In genomic region chr1:93640656-93641440, GRCh38 we compare ENCODE assay signal across 15 cellular contexts.
"Had no signal": no experiment of that assay in that cellular context is flagged by ENCODE, and none has a peak within 500 bp of the region (broad histone marks: within the 10 kb centered on the region; RNA-seq: fewer than 3 reads in every experiment).

No MANE protein-coding gene starts in this region.

- H3K36me3 ChIP-seq: pancreas, tibial artery had no signal

- ATAC-seq: activated CD4-positive, CD25-positive, alpha-beta regulatory T cell treated with anti-CD3 and anti-CD28 coated beads, Interleukin-2, amount 50 U/mL, for 24 hours; gastrocnemius medialis; heart left ventricle; left ventricle myocardium superior; mucosa of descending colon; pancreas; stimulated activated naive B cell treated with anti-CD40 and anti-IgM and Interleukin-4, amounts not matched to agents 10 μg/mL and 1 μg/mL and 100 μg/mL, for 72 hours had no signal

- H3K4me3 ChIP-seq: adrenal gland, gastrocnemius medialis, heart left ventricle, mucosa of descending colon, pancreas, tibial artery had no signal

- H3K27me3 Mint-ChIP-seq: activated naive CD4-positive, alpha-beta T cell treated with anti-CD3 and anti-CD28 coated beads, Interleukin-2, amount 50 U/mL, for 24 hours; memory B cell; naive B cell; stimulated activated naive B cell treated with anti-CD40 and anti-IgM and Interleukin-4, amounts not matched to agents 10 μg/mL and 1 μg/mL and 100 μg/mL, for 72 hours had no signal

- H3K27me3 ChIP-seq: adrenal gland, gastrocnemius medialis, heart left ventricle, pancreas, tibial artery had no signal

- H3K9me3 Mint-ChIP-seq: activated naive CD4-positive, alpha-beta T cell treated with anti-CD3 and anti-CD28 coated beads, Interleukin-2, amount 50 U/mL, for 24 hours; memory B cell; naive B cell; stimulated activated naive B cell treated with anti-CD40 and anti-IgM and Interleukin-4, amounts not matched to agents 10 μg/mL and 1 μg/mL and 100 μg/mL, for 72 hours had no signal

- H3K9me3 ChIP-seq: adrenal gland, gastrocnemius medialis, heart left ventricle, mucosa of descending colon, pancreas, tibial artery had no signal

- H3K27ac ChIP-seq: adrenal gland, gastrocnemius medialis, heart left ventricle, pancreas had no signal

- H3K4me1 ChIP-seq: pancreas had no signal

- H3K27ac Mint-ChIP-seq: activated naive CD4-positive, alpha-beta T cell treated with anti-CD3 and anti-CD28 coated beads, Interleukin-2, amount 50 U/mL, for 24 hours; memory B cell; stimulated activated naive B cell treated with anti-CD40 and anti-IgM and Interleukin-4, amounts not matched to agents 10 μg/mL and 1 μg/mL and 100 μg/mL, for 72 hours had no signal

- H3K36me3 Mint-ChIP-seq: activated naive CD4-positive, alpha-beta T cell treated with anti-CD3 and anti-CD28 coated beads, Interleukin-2, amount 50 U/mL, for 24 hours had no signal

- H3K4me3 Mint-ChIP-seq: activated naive CD4-positive, alpha-beta T cell treated with anti-CD3 and anti-CD28 coated beads, Interleukin-2, amount 50 U/mL, for 24 hours; memory B cell; stimulated activated naive B cell treated with anti-CD40 and anti-IgM and Interleukin-4, amounts not matched to agents 10 μg/mL and 1 μg/mL and 100 μg/mL, for 72 hours had no signal

- DNase-seq: activated gamma-delta T cell; adrenal gland; caudate nucleus; gastrocnemius medialis; heart left ventricle; left ventricle myocardium superior; mucosa of descending colon; naive B cell; pancreas; stimulated activated naive B cell treated with anti-CD40 and anti-IgM and Interleukin-4, amounts not matched to agents 10 μg/mL and 1 μg/mL and 100 μg/mL, for 72 hours; T1000; tibial artery had no signal
